In genomic region chr4:123599920-123600394, GRCh38 we compare ENCODE assay signal across 9 cellular contexts.
DNase-seq lines count a peak whose midpoint lies in the region; ATAC-seq and TF ChIP-seq lines count a peak whose summit lies in the region.
"Had no signal": no experiment of that assay in that cellular context is flagged by ENCODE, and none has a peak within 500 bp of the region (broad histone marks: within the 10 kb centered on the region; RNA-seq: fewer than 3 reads in every experiment).

No MANE protein-coding gene starts in this region.

- 79 to 85% methylated on average over 2 of the region's 2 CpGs for WGBS in gastroesophageal sphincter (ENCODE audit: low coverage in 1 of 2), 2 donors

- no peak for TF ChIP-seq POLR2A in gastroesophageal sphincter (IDR thresholded peaks at IDR 0.05)

- no peak for TF ChIP-seq EP300 in gastroesophageal sphincter (IDR thresholded peaks at IDR 0.05)

- peak; percentile 11 for DNase-seq in NCI-H82 (lab: John Stamatoyannopoulos, UW)
- no peak for DNase-seq in NCI-H82 treated with DMSO at 0.1 percent for 48 hours (lab: John Stamatoyannopoulos, UW; ENCODE audit: unreplicated experiment)
- peak; percentile 96 for DNase-seq in NCI-H526 (lab: John Stamatoyannopoulos, UW)
- DNase-seq in activated T-cell treated with anti-CD3 and anti-CD28 coated beads, Interleukin-2, amount 50 U/mL, for 72 hours = peak; percentile 42 to 47
- peak; percentile 23 for DNase-seq in occipital lobe (lab: John Stamatoyannopoulos, UW)
- DNase-seq in germinal center (ENCODE audit: low spot score) = no peak

- H3K4me1 ChIP-seq in gastroesophageal sphincter = peaks cover 4 to 15% (median 14%) of the 10 kb centered on the region in 3 donors

- ATAC-seq in HG02870 (IDR thresholded peaks at IDR 0.05; ENCODE audit: unreplicated experiment) = peak; percentile 100
- ATAC-seq in activated T-cell treated with anti-CD3 and anti-CD28 coated beads, Interleukin-2, amount 50 U/mL, for 72 hours (replicated peaks in 1 of 2) = peak; percentile 88 to 90
- ATAC-seq in gastroesophageal sphincter = peak; percentile 67

- H3K4me3 ChIP-seq in gastroesophageal sphincter = no peak overlapping the region

- H3K27ac ChIP-seq in gastroesophageal sphincter = peak overlapping the region in 3 of 4 donors; percentile 50 to 70 (median 59)
- H3K27ac ChIP-seq: neutrophil had no signal

- H3K36me3 Mint-ChIP-seq in activated T-cell treated with anti-CD3 and anti-CD28 coated beads, Interleukin-2, amount 50 U/mL, for 72 hours (ENCODE audit: insufficient read depth in 2 of 2) = peaks cover 0 to 5% of the 10 kb centered on the region in 2 donors

- H3K9me3 Mint-ChIP-seq in activated T-cell treated with anti-CD3 and anti-CD28 coated beads, Interleukin-2, amount 50 U/mL, for 72 hours = peaks cover 4 to 7% of the 10 kb centered on the region in 2 donors

- no peaks in the 10 kb centered on the region for H3K27me3 Mint-ChIP-seq in activated T-cell treated with anti-CD3 and anti-CD28 coated beads, Interleukin-2, amount 50 U/mL, for 72 hours (ENCODE audit: low read depth)

- H3K4me3 Mint-ChIP-seq in activated T-cell treated with anti-CD3 and anti-CD28 coated beads, Interleukin-2, amount 50 U/mL, for 72 hours = peak overlapping the region; percentile 34 to 42

- H3K9me3 ChIP-seq in gastroesophageal sphincter = no peaks in the 10 kb centered on the region
- H3K9me3 ChIP-seq: neutrophil had no signal

- no peak for TF ChIP-seq CTCF in gastroesophageal sphincter (IDR thresholded peaks at IDR 0.05)

- no peaks in the 10 kb centered on the region for H3K36me3 ChIP-seq in gastroesophageal sphincter
- H3K36me3 ChIP-seq: neutrophil had no signal

- H3K27me3 ChIP-seq in gastroesophageal sphincter = no peaks in the 10 kb centered on the region
- H3K27me3 ChIP-seq: neutrophil had no signal

- H3K4me1 Mint-ChIP-seq in activated T-cell treated with anti-CD3 and anti-CD28 coated beads, Interleukin-2, amount 50 U/mL, for 72 hours (ENCODE audit: low read depth) = peaks cover 44% of the 10 kb centered on the region

- H3K27ac Mint-ChIP-seq in activated T-cell treated with anti-CD3 and anti-CD28 coated beads, Interleukin-2, amount 50 U/mL, for 72 hours = peak overlapping the region; percentile 53

Comparison
In these comparisons a context has a peak if more than half of its experiments do, and no peak if none do; other contexts are left out.
1. DNase-seq: peak in NCI-H82 (single experiment), NCI-H526 (2 of 2), activated T-cell treated with anti-CD3 and anti-CD28 coated beads, Interleukin-2, amount 50 U/mL, for 72 hours (2 of 2) and occipital lobe (single experiment); none in NCI-H82 treated with DMSO at 0.1 percent for 48 hours (single experiment) and germinal center (single experiment).
2. Peak in every context shown above with its lines, with median percentiles within 50 percentile points of each other: ATAC-seq.